In the genomic region with DNA sequence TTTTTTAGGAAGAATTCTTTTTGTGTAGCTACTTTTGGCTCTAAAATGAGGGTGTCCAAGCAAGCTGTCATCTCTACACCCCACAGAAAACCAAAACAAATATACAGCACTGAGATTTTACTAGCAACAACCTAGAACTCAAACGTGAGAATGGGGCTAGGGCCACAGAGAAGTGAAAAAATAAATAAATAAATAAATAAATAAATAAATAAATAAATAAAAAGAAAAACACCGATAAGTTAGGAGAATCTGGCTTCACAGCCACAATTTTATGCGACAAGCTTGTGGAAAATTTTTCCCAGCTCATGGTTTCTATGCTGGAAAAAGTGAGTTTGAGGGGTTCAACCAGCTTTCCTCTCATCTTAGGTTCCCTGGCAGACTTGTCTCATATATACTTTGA, we compare ENCODE assay signal across 10 cellular contexts.
"Had no signal": no experiment of that assay in that cellular context is flagged by ENCODE, and none has a peak within 500 bp of the region (broad histone marks: within the 10 kb centered on the region; RNA-seq: fewer than 3 reads in every experiment).

No MANE protein-coding gene starts in this region.

- H3K9ac ChIP-seq: GM23248 had no signal

- DNase-seq: GM23248, GOT3, H7, H9, HCEC 1CT, HFFc6 had no signal

- H3K9me3 Mint-ChIP-seq: GM23338 had no signal

- H3K4me3 Mint-ChIP-seq: GM23338, H9, HFFc6 had no signal

- H3K4me3 ChIP-seq: GM23248, GM23338, HAP-1 had no signal

- FAIRE-seq: H1, H54 had no signal

- H3K4me1 ChIP-seq: HAP-1 had no signal

- H3K27ac ChIP-seq: GM23248 had no signal

- H2AFZ ChIP-seq: GM23248, GM23338 had no signal

- ATAC-seq: GM23338 had no signal

- H3K9me3 ChIP-seq: HAP-1 had no signal

- H3K4me2 ChIP-seq: GM23338 had no signal

- H3K36me3 ChIP-seq: HAP-1 had no signal

- H3K27ac Mint-ChIP-seq: GM23338, H9, HFFc6 had no signal
